ENCODE assay signal across 1 cellular context in the genomic region with DNA sequence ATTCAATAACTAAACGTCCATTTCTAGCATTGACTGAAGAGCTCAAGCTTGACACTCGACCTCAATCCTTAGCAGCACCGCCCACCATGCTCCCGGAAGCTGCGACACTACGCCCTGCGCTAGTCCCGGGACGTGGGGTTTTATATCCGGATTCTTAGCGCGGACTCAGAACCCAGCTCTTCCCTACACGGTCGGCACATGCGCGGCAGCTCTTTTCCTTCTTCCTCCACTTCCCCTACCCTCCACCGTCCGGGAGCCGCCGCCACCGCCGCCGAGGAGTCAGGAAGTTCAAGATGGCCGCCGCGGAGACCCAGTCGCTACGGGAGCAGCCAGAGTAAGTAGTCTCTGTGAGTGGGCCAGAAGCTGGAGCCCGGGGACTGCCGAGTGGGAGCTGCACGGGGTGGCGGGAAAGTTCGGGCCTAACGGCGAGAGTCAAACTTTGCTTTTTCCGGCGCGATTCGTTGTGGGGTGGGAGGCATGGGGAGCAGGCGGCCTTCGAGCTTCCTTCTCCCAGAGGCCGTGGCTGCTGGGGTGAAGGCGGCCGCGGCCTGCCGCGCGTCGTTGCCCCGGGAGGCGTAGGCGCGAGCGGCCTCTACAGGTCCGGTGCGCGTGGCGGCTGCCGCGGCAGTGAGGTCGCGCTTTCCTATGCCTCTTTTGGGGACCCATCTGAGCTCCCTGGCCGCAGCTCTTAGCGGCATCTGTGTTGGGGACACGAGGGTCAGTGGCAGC.
TF ChIP-seq lines count a peak whose summit lies in the region.

No MANE protein-coding gene starts in this region.

TF ChIP-seq in HEK293, 187 proteins besides CTCF, POLR2A, EP300 and RAD21 (continued from another document and continues in another):
- TF ChIP-seq KLF1 (tag by site-specific recombination; IDR thresholded peaks at IDR 0.05) (peak; percentile 54; the same call in 1 of the 2 replicates), ZNF366 (tag by site-specific recombination; conservative IDR thresholded peaks at IDR 0.05) (peak; percentile 40; the same call in 1 of the 2 replicates), ZNF76 (tag by site-specific recombination; IDR thresholded peaks at IDR 0.05; ENCODE audit: borderline replicate concordance, low read depth) (peak; percentile 77), ZNF664 (tag by site-specific recombination; IDR thresholded peaks at IDR 0.05) (no peak), ZNF791 (tag by site-specific recombination; IDR thresholded peaks at IDR 0.05) (no peak), ZNF423 (tag by site-specific recombination; IDR thresholded peaks at IDR 0.05) (no peak), SCRT1 (tag by site-specific recombination; IDR thresholded peaks at IDR 0.05; ENCODE audit: borderline replicate concordance) (no peak), ZNF433 (tag by site-specific recombination; IDR thresholded peaks at IDR 0.05; ENCODE audit: low read depth) (no peak), ZNF211 (tag by site-specific recombination; IDR thresholded peaks at IDR 0.05; ENCODE audit: low read depth) (no peak), ZNF707 (tag by site-specific recombination; IDR thresholded peaks at IDR 0.05) (no peak), ZNF184 (tag by site-specific recombination; IDR thresholded peaks at IDR 0.05) (no peak), ZNF335 (tag by site-specific recombination; conservative IDR thresholded peaks at IDR 0.05) (peak; percentile 97), MYNN (tag by site-specific recombination; IDR thresholded peaks at IDR 0.05; ENCODE audit: borderline replicate concordance) (no peak), ZNF350 (tag by site-specific recombination; IDR thresholded peaks at IDR 0.05) (no peak), ZSCAN30 (tag by site-specific recombination; IDR thresholded peaks at IDR 0.05) (peak; percentile 69; the same call in 1 of the 2 replicates), ZNF223 (tag by site-specific recombination; IDR thresholded peaks at IDR 0.05) (no peak), MEIS1 (CRISPR knock-in tag; IDR thresholded peaks at IDR 0.05; ENCODE audit: borderline replicate concordance) (no peak), ZNF623 (tag by site-specific recombination; IDR thresholded peaks at IDR 0.05) (0 out of 2 replicates have a peak, but pooled peaks have one; percentile 19), KLF8 (tag by site-specific recombination; IDR thresholded peaks at IDR 0.05) (peak; percentile 45), ZNF155 (tag by site-specific recombination; IDR thresholded peaks at IDR 0.05) (no peak), GFI1B (tag by site-specific recombination; IDR thresholded peaks at IDR 0.05) (no peak), ZNF596 (tag by site-specific recombination; IDR thresholded peaks at IDR 0.05) (no peak), ZNF132 (tag by site-specific recombination; IDR thresholded peaks at IDR 0.05; ENCODE audit: borderline replicate concordance) (no peak), ZBTB8A (tag by site-specific recombination; IDR thresholded peaks at IDR 0.05) (peak; percentile 58), ZSCAN23 (tag by site-specific recombination; IDR thresholded peaks at IDR 0.05) (no peak), KLF10 (tag by site-specific recombination; IDR thresholded peaks at IDR 0.05) (no peak), KLF7 (tag by site-specific recombination; IDR thresholded peaks at IDR 0.05; ENCODE audit: borderline replicate concordance) (peak; percentile 44; the same call in 1 of the 2 replicates), ZNF585B (tag by site-specific recombination; IDR thresholded peaks at IDR 0.05) (no peak), ZNF394 (tag by site-specific recombination; IDR thresholded peaks at IDR 0.05; ENCODE audit: borderline replicate concordance) (peak; percentile 70; the same call in 1 of the 2 replicates), OSR2 (tag by site-specific recombination; IDR thresholded peaks at IDR 0.05) (no peak; the same call in 1 of the 2 replicates), GLIS1 (tag by site-specific recombination; IDR thresholded peaks at IDR 0.05) (no peak; the same call in 1 of the 2 replicates), REPIN1 (tag by site-specific recombination; IDR thresholded peaks at IDR 0.05; ENCODE audit: low read depth) (no peak)
- TF ChIP-seq, protein P1, sequence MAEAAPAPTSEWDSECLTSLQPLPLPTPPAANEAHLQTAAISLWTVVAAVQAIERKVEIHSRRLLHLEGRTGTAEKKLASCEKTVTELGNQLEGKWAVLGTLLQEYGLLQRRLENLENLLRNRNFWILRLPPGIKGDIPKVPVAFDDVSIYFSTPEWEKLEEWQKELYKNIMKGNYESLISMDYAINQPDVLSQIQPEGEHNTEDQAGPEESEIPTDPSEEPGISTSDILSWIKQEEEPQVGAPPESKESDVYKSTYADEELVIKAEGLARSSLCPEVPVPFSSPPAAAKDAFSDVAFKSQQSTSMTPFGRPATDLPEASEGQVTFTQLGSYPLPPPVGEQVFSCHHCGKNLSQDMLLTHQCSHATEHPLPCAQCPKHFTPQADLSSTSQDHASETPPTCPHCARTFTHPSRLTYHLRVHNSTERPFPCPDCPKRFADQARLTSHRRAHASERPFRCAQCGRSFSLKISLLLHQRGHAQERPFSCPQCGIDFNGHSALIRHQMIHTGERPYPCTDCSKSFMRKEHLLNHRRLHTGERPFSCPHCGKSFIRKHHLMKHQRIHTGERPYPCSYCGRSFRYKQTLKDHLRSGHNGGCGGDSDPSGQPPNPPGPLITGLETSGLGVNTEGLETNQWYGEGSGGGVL (tag by site-specific recombination; IDR thresholded peaks at IDR 0.05) = peak; percentile 47; the same call in 1 of the 2 replicates
- TF ChIP-seq, protein P2, sequence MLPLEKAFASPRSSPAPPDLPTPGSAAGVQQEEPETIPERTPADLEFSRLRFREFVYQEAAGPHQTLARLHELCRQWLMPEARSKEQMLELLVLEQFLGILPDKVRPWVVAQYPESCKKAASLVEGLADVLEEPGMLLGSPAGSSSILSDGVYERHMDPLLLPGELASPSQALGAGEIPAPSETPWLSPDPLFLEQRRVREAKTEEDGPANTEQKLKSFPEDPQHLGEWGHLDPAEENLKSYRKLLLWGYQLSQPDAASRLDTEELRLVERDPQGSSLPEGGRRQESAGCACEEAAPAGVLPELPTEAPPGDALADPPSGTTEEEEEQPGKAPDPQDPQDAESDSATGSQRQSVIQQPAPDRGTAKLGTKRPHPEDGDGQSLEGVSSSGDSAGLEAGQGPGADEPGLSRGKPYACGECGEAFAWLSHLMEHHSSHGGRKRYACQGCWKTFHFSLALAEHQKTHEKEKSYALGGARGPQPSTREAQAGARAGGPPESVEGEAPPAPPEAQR (tag by site-specific recombination; IDR thresholded peaks at IDR 0.05) = no peak
- TF ChIP-seq, protein P3, sequence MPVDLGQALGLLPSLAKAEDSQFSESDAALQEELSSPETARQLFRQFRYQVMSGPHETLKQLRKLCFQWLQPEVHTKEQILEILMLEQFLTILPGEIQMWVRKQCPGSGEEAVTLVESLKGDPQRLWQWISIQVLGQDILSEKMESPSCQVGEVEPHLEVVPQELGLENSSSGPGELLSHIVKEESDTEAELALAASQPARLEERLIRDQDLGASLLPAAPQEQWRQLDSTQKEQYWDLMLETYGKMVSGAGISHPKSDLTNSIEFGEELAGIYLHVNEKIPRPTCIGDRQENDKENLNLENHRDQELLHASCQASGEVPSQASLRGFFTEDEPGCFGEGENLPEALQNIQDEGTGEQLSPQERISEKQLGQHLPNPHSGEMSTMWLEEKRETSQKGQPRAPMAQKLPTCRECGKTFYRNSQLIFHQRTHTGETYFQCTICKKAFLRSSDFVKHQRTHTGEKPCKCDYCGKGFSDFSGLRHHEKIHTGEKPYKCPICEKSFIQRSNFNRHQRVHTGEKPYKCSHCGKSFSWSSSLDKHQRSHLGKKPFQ (tag by site-specific recombination; IDR thresholded peaks at IDR 0.05) = no peak
- TF ChIP-seq, protein P4, sequence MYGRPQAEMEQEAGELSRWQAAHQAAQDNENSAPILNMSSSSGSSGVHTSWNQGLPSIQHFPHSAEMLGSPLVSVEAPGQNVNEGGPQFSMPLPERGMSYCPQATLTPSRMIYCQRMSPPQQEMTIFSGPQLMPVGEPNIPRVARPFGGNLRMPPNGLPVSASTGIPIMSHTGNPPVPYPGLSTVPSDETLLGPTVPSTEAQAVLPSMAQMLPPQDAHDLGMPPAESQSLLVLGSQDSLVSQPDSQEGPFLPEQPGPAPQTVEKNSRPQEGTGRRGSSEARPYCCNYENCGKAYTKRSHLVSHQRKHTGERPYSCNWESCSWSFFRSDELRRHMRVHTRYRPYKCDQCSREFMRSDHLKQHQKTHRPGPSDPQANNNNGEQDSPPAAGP (tag by site-specific recombination; IDR thresholded peaks at IDR 0.05) = no peak; the same call in 1 of the 2 replicates
- TF ChIP-seq, protein P5, sequence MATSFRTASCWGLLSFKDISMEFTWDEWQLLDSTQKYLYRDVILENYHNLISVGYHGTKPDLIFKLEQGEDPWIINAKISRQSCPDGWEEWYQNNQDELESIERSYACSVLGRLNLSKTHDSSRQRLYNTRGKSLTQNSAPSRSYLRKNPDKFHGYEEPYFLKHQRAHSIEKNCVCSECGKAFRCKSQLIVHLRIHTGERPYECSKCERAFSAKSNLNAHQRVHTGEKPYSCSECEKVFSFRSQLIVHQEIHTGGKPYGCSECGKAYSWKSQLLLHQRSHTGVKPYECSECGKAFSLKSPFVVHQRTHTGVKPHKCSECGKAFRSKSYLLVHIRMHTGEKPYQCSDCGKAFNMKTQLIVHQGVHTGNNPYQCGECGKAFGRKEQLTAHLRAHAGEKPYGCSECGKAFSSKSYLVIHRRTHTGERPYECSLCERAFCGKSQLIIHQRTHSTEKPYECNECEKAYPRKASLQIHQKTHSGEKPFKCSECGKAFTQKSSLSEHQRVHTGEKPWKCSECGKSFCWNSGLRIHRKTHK (tag by site-specific recombination; IDR thresholded peaks at IDR 0.05) = no peak
- TF ChIP-seq, protein P6, sequence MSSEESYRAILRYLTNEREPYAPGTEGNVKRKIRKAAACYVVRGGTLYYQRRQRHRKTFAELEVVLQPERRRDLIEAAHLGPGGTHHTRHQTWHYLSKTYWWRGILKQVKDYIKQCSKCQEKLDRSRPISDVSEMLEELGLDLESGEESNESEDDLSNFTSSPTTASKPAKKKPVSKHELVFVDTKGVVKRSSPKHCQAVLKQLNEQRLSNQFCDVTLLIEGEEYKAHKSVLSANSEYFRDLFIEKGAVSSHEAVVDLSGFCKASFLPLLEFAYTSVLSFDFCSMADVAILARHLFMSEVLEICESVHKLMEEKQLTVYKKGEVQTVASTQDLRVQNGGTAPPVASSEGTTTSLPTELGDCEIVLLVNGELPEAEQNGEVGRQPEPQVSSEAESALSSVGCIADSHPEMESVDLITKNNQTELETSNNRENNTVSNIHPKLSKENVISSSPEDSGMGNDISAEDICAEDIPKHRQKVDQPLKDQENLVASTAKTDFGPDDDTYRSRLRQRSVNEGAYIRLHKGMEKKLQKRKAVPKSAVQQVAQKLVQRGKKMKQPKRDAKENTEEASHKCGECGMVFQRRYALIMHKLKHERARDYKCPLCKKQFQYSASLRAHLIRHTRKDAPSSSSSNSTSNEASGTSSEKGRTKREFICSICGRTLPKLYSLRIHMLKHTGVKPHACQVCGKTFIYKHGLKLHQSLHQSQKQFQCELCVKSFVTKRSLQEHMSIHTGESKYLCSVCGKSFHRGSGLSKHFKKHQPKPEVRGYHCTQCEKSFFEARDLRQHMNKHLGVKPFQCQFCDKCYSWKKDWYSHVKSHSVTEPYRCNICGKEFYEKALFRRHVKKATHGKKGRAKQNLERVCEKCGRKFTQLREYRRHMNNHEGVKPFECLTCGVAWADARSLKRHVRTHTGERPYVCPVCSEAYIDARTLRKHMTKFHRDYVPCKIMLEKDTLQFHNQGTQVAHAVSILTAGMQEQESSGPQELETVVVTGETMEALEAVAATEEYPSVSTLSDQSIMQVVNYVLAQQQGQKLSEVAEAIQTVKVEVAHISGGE (tag by site-specific recombination; conservative IDR thresholded peaks at IDR 0.05; ENCODE audit: low read depth) = peak; percentile 94
- TF ChIP-seq, protein P7, sequence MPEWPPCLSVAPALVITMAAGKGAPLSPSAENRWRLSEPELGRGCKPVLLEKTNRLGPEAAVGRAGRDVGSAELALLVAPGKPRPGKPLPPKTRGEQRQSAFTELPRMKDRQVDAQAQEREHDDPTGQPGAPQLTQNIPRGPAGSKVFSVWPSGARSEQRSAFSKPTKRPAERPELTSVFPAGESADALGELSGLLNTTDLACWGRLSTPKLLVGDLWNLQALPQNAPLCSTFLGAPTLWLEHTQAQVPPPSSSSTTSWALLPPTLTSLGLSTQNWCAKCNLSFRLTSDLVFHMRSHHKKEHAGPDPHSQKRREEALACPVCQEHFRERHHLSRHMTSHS (tag by site-specific recombination; IDR thresholded peaks at IDR 0.05) = no peak
- TF ChIP-seq, protein P8, sequence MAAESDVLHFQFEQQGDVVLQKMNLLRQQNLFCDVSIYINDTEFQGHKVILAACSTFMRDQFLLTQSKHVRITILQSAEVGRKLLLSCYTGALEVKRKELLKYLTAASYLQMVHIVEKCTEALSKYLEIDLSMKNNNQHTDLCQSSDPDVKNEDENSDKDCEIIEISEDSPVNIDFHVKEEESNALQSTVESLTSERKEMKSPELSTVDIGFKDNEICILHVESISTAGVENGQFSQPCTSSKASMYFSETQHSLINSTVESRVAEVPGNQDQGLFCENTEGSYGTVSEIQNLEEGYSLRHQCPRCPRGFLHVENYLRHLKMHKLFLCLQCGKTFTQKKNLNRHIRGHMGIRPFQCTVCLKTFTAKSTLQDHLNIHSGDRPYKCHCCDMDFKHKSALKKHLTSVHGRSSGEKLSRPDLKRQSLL (tag by site-specific recombination; IDR thresholded peaks at IDR 0.05) = no peak
- TF ChIP-seq, protein P9, sequence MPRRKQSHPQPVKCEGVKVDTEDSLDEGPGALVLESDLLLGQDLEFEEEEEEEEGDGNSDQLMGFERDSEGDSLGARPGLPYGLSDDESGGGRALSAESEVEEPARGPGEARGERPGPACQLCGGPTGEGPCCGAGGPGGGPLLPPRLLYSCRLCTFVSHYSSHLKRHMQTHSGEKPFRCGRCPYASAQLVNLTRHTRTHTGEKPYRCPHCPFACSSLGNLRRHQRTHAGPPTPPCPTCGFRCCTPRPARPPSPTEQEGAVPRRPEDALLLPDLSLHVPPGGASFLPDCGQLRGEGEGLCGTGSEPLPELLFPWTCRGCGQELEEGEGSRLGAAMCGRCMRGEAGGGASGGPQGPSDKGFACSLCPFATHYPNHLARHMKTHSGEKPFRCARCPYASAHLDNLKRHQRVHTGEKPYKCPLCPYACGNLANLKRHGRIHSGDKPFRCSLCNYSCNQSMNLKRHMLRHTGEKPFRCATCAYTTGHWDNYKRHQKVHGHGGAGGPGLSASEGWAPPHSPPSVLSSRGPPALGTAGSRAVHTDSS (tag by site-specific recombination; IDR thresholded peaks at IDR 0.05) = no peak
- TF ChIP-seq, protein P10, sequence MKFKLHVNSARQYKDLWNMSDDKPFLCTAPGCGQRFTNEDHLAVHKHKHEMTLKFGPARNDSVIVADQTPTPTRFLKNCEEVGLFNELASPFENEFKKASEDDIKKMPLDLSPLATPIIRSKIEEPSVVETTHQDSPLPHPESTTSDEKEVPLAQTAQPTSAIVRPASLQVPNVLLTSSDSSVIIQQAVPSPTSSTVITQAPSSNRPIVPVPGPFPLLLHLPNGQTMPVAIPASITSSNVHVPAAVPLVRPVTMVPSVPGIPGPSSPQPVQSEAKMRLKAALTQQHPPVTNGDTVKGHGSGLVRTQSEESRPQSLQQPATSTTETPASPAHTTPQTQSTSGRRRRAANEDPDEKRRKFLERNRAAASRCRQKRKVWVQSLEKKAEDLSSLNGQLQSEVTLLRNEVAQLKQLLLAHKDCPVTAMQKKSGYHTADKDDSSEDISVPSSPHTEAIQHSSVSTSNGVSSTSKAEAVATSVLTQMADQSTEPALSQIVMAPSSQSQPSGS (tag by site-specific recombination; IDR thresholded peaks at IDR 0.05; ENCODE audit: low read depth) = no peak
